28 cellular contexts compared by ENCODE assay signal in the genomic region with DNA sequence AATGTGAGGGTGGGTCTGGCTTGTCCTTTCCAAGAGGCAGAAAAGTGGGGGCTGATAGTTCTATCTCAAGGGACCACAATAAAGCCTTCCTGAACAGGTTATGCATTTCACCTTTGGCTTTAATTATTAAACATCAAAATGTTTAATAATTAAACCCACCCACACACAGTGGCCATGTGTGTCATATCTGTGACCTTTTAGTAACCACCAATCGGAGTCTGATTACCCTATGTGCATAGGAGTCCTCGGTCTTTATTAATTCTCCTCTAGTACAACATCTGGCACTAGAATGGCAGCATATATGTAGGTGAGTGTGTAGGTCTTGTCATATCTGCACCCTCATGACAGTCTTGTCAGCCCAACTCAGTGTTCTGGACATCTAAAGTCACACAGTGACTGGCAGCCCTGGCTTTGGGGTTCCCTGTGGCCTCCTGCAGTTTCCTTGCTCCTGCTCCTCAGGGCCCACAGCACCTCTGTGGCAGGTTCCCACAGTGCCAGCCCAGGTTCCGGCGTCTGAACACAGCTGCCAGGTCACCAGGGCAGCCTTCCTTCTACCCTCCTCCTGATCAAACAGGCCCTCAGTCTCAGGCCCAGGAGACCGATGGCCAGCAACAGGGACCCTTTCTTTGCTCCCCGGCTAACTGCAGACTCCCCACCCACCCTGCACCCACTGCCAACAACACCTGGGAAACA.
"Had no signal": no experiment of that assay in that cellular context is flagged by ENCODE, and none has a peak within 500 bp of the region (broad histone marks: within the 10 kb centered on the region; RNA-seq: fewer than 3 reads in every experiment).

No MANE protein-coding gene starts in this region.

- H3K4me2 ChIP-seq: KMS-11 had no signal

- H3K9me3 Mint-ChIP-seq: activated B cell treated with CpG ODN at 0.5 μM for 24 hours; activated CD4-positive, alpha-beta T cell treated with anti-CD3 and anti-CD28 coated beads, Interleukin-2, amount 10 ng/mL, durations not matched to agents 24 days and 14 days; activated naive CD4-positive, alpha-beta T cell treated with anti-CD3 and anti-CD28 coated beads for 36 hours; activated T-cell treated with anti-CD3 and anti-CD28 coated beads, Interleukin-2, amount 50 U/mL, for 4 hours; activated T-helper 17 cell treated with anti-CD3 and anti-CD28 coated beads, Interleukin-2, amount 50 U/mL, for 72 hours; T-cell had no signal

- H3K27ac Mint-ChIP-seq: activated B cell treated with CpG ODN at 0.5 μM for 24 hours; activated CD4-positive, alpha-beta T cell treated with anti-CD3 and anti-CD28 coated beads, Interleukin-2, amount 10 ng/mL, durations not matched to agents 24 days and 14 days; activated naive CD4-positive, alpha-beta T cell treated with anti-CD3 and anti-CD28 coated beads for 36 hours; activated naive CD8-positive, alpha-beta T cell; activated T-helper 17 cell treated with anti-CD3 and anti-CD28 coated beads, Interleukin-2, amount 50 U/mL, for 72 hours; T-cell had no signal

- H3K36me3 Mint-ChIP-seq: activated naive CD8-positive, alpha-beta T cell; T-cell had no signal

- H3K9ac ChIP-seq: KMS-11 had no signal

- H3K4me3 ChIP-seq: breast epithelium, MG63, Peyer's patch had no signal

- ATAC-seq: activated T-cell treated with anti-CD3 and anti-CD28 coated beads, Interleukin-2, amount 50 U/mL, for 4 hours; activated T-helper 17 cell treated with anti-CD3 and anti-CD28 coated beads, Interleukin-2, amount 50 U/mL, for 72 hours had no signal

- H3K9me3 ChIP-seq: breast epithelium, MG63, Peyer's patch had no signal

- DNase-seq: activated B cell treated with CpG ODN at 0.5 μM for 24 hours; activated CD4-positive, alpha-beta T cell treated with anti-CD3 and anti-CD28 coated beads for 1 hour; activated CD4-positive, alpha-beta T cell treated with anti-CD3 and anti-CD28 coated beads, Interleukin-2, amount 10 ng/mL, durations not matched to agents 24 days and 14 days; activated CD4-positive, alpha-beta T cell treated with anti-CD3 and anti-CD28 coated beads, Interleukin-2, amount 50 U/mL, for 48 hours; activated gamma-delta T cell; activated naive CD4-positive, alpha-beta T cell treated with anti-CD3 and anti-CD28 coated beads for 36 hours; activated T-cell treated with anti-CD3 and anti-CD28 coated beads, Interleukin-2, amount 50 U/mL, for 4 hours; anterior cingulate cortex; central memory CD4-positive, alpha-beta T cell; MG63; MV-4-11; NCI-H1092 treated with DMSO at 0.1 percent for 48 hours; NCI-H1417 treated with DMSO at 0.1 percent for 48 hours; NCI-H1694; NCI-H2029; NCI-H345; NCI-H510A; NCI-H69; Peyer's patch; SHP77 treated with DMSO at 0.1 percent for 48 hours; T-cell; T-helper 2 cell; T1000 had no signal

- FAIRE-seq: TTC549 had no signal

- H3K27ac ChIP-seq: breast epithelium, KMS-11, Peyer's patch had no signal

- H3K27me3 ChIP-seq: breast epithelium, MG63, Peyer's patch had no signal

- H3K36me3 ChIP-seq: breast epithelium, Peyer's patch had no signal

- H3K4me3 Mint-ChIP-seq: activated B cell treated with CpG ODN at 0.5 μM for 24 hours; activated CD4-positive, alpha-beta T cell treated with anti-CD3 and anti-CD28 coated beads, Interleukin-2, amount 10 ng/mL, durations not matched to agents 24 days and 14 days; activated naive CD4-positive, alpha-beta T cell treated with anti-CD3 and anti-CD28 coated beads for 36 hours; activated naive CD8-positive, alpha-beta T cell; activated T-cell treated with anti-CD3 and anti-CD28 coated beads, Interleukin-2, amount 50 U/mL, for 4 hours; activated T-helper 17 cell treated with anti-CD3 and anti-CD28 coated beads, Interleukin-2, amount 50 U/mL, for 72 hours; T-cell had no signal

- H3K27me3 Mint-ChIP-seq: activated B cell treated with CpG ODN at 0.5 μM for 24 hours; activated naive CD8-positive, alpha-beta T cell; activated T-helper 17 cell treated with anti-CD3 and anti-CD28 coated beads, Interleukin-2, amount 50 U/mL, for 72 hours had no signal

- H3K4me1 ChIP-seq: breast epithelium, Peyer's patch had no signal
